Comparison of ENCODE assay signal across 16 cellular contexts in genomic region chr1:201591348-201591747, GRCh38.
"Had no signal": no experiment of that assay in that cellular context is flagged by ENCODE, and none has a peak within 500 bp of the region (broad histone marks: within the 10 kb centered on the region; RNA-seq: fewer than 3 reads in every experiment).

No MANE protein-coding gene starts in this region.

- H3K27me3 Mint-ChIP-seq: stimulated activated naive CD8-positive, alpha-beta T cell treated with anti-CD3 and anti-CD28 coated beads, Interleukin-15, Interleukin-2, amounts not matched to agents 100 ng/mL and 50 ng/mL, for 24 hours had no signal

- H3K4me3 ChIP-seq: adrenal gland, coronary artery, gastroesophageal sphincter, ovary had no signal

- H3K4me3 Mint-ChIP-seq: nephron progenitor cell; stimulated activated naive CD8-positive, alpha-beta T cell treated with anti-CD3 and anti-CD28 coated beads, Interleukin-15, Interleukin-2, amounts not matched to agents 100 ng/mL and 50 ng/mL, for 24 hours; T-helper 1 cell treated with Interleukin-12 subunit alpha and Interleukin-12 subunit beta and Interleukin-4 antibody, amounts not matched to agents 30 μg/mL and 1 μg/mL, for 36 hours had no signal

- H3K9me3 ChIP-seq: adrenal gland, gastroesophageal sphincter, ovary had no signal

- H3K27me3 ChIP-seq: adrenal gland, gastroesophageal sphincter, ovary had no signal

- H3K27ac Mint-ChIP-seq: nephron progenitor cell; stimulated activated naive CD8-positive, alpha-beta T cell treated with anti-CD3 and anti-CD28 coated beads, Interleukin-15, Interleukin-2, amounts not matched to agents 100 ng/mL and 50 ng/mL, for 24 hours; T-helper 1 cell treated with Interleukin-12 subunit alpha and Interleukin-12 subunit beta and Interleukin-4 antibody, amounts not matched to agents 30 μg/mL and 1 μg/mL, for 36 hours had no signal

- ATAC-seq: gastroesophageal sphincter, left colon had no signal

- H3K9me3 Mint-ChIP-seq: stimulated activated naive CD8-positive, alpha-beta T cell treated with anti-CD3 and anti-CD28 coated beads, Interleukin-15, Interleukin-2, amounts not matched to agents 100 ng/mL and 50 ng/mL, for 24 hours; T-helper 1 cell treated with Interleukin-12 subunit alpha and Interleukin-12 subunit beta and Interleukin-4 antibody, amounts not matched to agents 30 μg/mL and 1 μg/mL, for 36 hours had no signal

- H3K36me3 ChIP-seq: adrenal gland, ovary had no signal

- H3K27ac ChIP-seq: adrenal gland, coronary artery, epithelial cell of prostate, gastroesophageal sphincter, ovary had no signal

- DNase-seq: activated CD4-positive, alpha-beta T cell treated with anti-CD3 and anti-CD28 coated beads for 48 hours; activated naive CD4-positive, alpha-beta T cell treated with anti-CD3 and anti-CD28 coated beads, Interleukin-2, amount 50 U/mL, for 16 hours; adrenal gland; caudate nucleus; effector CD4-positive, alpha-beta T cell; left colon; mammary epithelial cell; nephron progenitor cell; ovary; stimulated activated CD4-positive, alpha-beta T cell treated with anti-CD3 and anti-CD28 coated beads, Interleukin-15, amount 100 ng/mL, for 24 hours; stimulated activated CD4-positive, alpha-beta T cell treated with anti-CD3 and anti-CD28 coated beads, Interleukin-4, amount 100 ng/mL, for 24 hours had no signal
